Comparison of ENCODE assay signal across 21 cellular contexts in genomic region chr11:99275521-99275920, GRCh38.
A peak's percentile ranks its signal among the peaks of the same experiment; 100 is the strongest.
DNase-seq lines count a peak whose midpoint lies in the region; ATAC-seq and TF ChIP-seq lines count a peak whose summit lies in the region.
"Had no signal": no experiment of that assay in that cellular context is flagged by ENCODE, and none has a peak within 500 bp of the region (broad histone marks: within the 10 kb centered on the region; RNA-seq: fewer than 3 reads in every experiment).

No MANE protein-coding gene starts in this region.

- H3K36me3 Mint-ChIP-seq in Caco-2 (ENCODE audit: insufficient read depth, unreplicated experiment), result no peaks in the 10 kb centered on the region
- H3K36me3 Mint-ChIP-seq in CD8-positive, alpha-beta T cell, result no peaks in the 10 kb centered on the region
- H3K36me3 Mint-ChIP-seq: CD4-positive, CD25-positive, alpha-beta regulatory T cell had no signal

- H3K9me3 Mint-ChIP-seq in Caco-2 (ENCODE audit: unreplicated experiment), result no peaks in the 10 kb centered on the region
- H3K9me3 Mint-ChIP-seq in CD8-positive, alpha-beta T cell, result peaks cover 16% of the 10 kb centered on the region

- POLR2A ChIA-PET in PC-3 (lab: Charles Lee; ENCODE audit: unreplicated experiment) (no interaction called here), Caco-2 (lab: Charles Lee) (no interaction called here)
- POLR2A ChIA-PET in CD8-positive, alpha-beta T cell (lab: Charles Lee), result no interaction called here

- no peak overlapping the region for H3K4me3 Mint-ChIP-seq in Caco-2 (ENCODE audit: unreplicated experiment)
- no peak overlapping the region for H3K4me3 Mint-ChIP-seq in CD8-positive, alpha-beta T cell
- H3K4me3 Mint-ChIP-seq: B cell; CD4-positive, CD25-positive, alpha-beta regulatory T cell had no signal

- no peak overlapping the region for H3K27ac Mint-ChIP-seq in Caco-2 (ENCODE audit: unreplicated experiment)
- H3K27ac Mint-ChIP-seq in CD8-positive, alpha-beta T cell, result no peak overlapping the region
- H3K27ac Mint-ChIP-seq: B cell; CD4-positive, CD25-positive, alpha-beta regulatory T cell had no signal

- H3K4me1 ChIP-seq in PC-3 (ENCODE audit: insufficient read depth, low read length) (no peaks in the 10 kb centered on the region), Caco-2 (no peaks in the 10 kb centered on the region)
- H3K4me1 ChIP-seq in CD8-positive, alpha-beta T cell (ENCODE audit: insufficient read depth, low read length), result no peaks in the 10 kb centered on the region

- intact Hi-C loops in PC-3 (cut with micrococcal nuclease), result no loop called here
- intact Hi-C loops in Caco-2 (cut with micrococcal nuclease; ENCODE audit: unreplicated experiment), result no loop called here
- intact Hi-C loops in CD8-positive, alpha-beta T cell (cut with DNase I, micrococcal nuclease), result no loop called here
- intact Hi-C loops in posterior cingulate gyrus (cut with DNase I), result no loop called here

- H3K4me1 Mint-ChIP-seq in Caco-2 (ENCODE audit: low read depth, unreplicated experiment), result no peaks in the 10 kb centered on the region
- H3K4me1 Mint-ChIP-seq in CD8-positive, alpha-beta T cell (ENCODE audit: low read depth), result no peaks in the 10 kb centered on the region
- H3K4me1 Mint-ChIP-seq: B cell; CD4-positive, CD25-positive, alpha-beta regulatory T cell had no signal

- H3K9ac ChIP-seq in PC-3 (ENCODE audit: low read length), result no peak overlapping the region

- no peak overlapping the region for H3K27ac ChIP-seq in PC-3 (ENCODE audit: low read length)
- no peak overlapping the region for H3K27ac ChIP-seq in CD8-positive, alpha-beta T cell (ENCODE audit: low read depth, low read length)

- peak; percentile 51 for ATAC-seq in HG03432 (IDR thresholded peaks at IDR 0.05; ENCODE audit: unreplicated experiment)
- ATAC-seq in PC-3, result no peak
- ATAC-seq in CD8-positive, alpha-beta T cell, result no peak
- no peak for ATAC-seq in GM19324 (IDR thresholded peaks at IDR 0.05; ENCODE audit: low FRiP score, unreplicated experiment)
- ATAC-seq: HCT116 had no signal

- no peaks in the 10 kb centered on the region for H3F3A ChIP-seq in PC-3 (ENCODE audit: low read length, unreplicated experiment)

- BruUV-seq in PC-3 (replicated peaks; lab: Mats Ljungman, UMichigan) (no TSS peak), Caco-2 (replicated peaks; lab: Mats Ljungman, UMichigan) (no TSS peak)

- in situ Hi-C loops in ACHN (cut with HindIII; ENCODE audit: low pct_ligation_motif_present, low pct_unique_long_range_greater_than_20kb, low sequenced_read_pairs), result no loop called here

- CTCF ChIA-PET in PC-3 (lab: Charles Lee), result no interaction called here
- CTCF ChIA-PET in Caco-2 (lab: Charles Lee), result no interaction called here
- CTCF ChIA-PET in CD8-positive, alpha-beta T cell (lab: Charles Lee), result no interaction called here

- no peaks in the 10 kb centered on the region for H3K9me2 ChIP-seq in PC-3 (replicated peaks; ENCODE audit: low read length)

- no peak overlapping the region for H3K4me2 ChIP-seq in PC-3 (ENCODE audit: low read length)

- H3K36me3 ChIP-seq in PC-3 (ENCODE audit: low read depth, low read length) (no peaks in the 10 kb centered on the region), Caco-2 (ENCODE audit: control insufficient read depth, insufficient read depth, low read length) (no peaks in the 10 kb centered on the region)
- no peaks in the 10 kb centered on the region for H3K36me3 ChIP-seq in CD8-positive, alpha-beta T cell (ENCODE audit: insufficient read depth, low read length)

- H3K4me3 ChIP-seq in PC-3 (ENCODE audit: low read length), result no peak overlapping the region
- no peak overlapping the region for H3K4me3 ChIP-seq in Caco-2 (ENCODE audit: low read depth, low read length)
- no peak overlapping the region for H3K4me3 ChIP-seq in CD8-positive, alpha-beta T cell (ENCODE audit: low read depth, low read length)

- TF ChIP-seq CTCF in PC-3 (conservative IDR thresholded peaks at IDR 0.05; ENCODE audit: low read depth, low read length), result no peak
- no peak for TF ChIP-seq CTCF in Caco-2 (IDR thresholded peaks at IDR 0.05; ENCODE audit: insufficient read depth in 1 of 2, low read depth in 1 of 2, low read length in 1 of 2, severe bottlenecking in 1 of 2, unreplicated experiment in 1 of 2)
- no peak for TF ChIP-seq CTCF in CD8-positive, alpha-beta T cell (IDR thresholded peaks at IDR 0.05)

- no peaks in the 10 kb centered on the region for H3K79me2 ChIP-seq in PC-3 (ENCODE audit: low read length)

- peaks cover 2% of the 10 kb centered on the region for H3K27me3 Mint-ChIP-seq in Caco-2 (ENCODE audit: insufficient read depth, unreplicated experiment)
- H3K27me3 Mint-ChIP-seq in CD8-positive, alpha-beta T cell (ENCODE audit: low read depth), result no peaks in the 10 kb centered on the region
- H3K27me3 Mint-ChIP-seq: B cell; CD4-positive, CD25-positive, alpha-beta regulatory T cell had no signal

- DNase-seq in ACHN (peak; percentile 5), PC-3 (peak; percentile 11), kidney tubule cell (ENCODE audit: low spot score) (peak; percentile 60), Caco-2 (no peak), posterior cingulate gyrus (no peak)
- no peak for DNase-seq in CD8-positive, alpha-beta T cell
- DNase-seq: CD4-positive, CD25-positive, alpha-beta regulatory T cell; COR-L47; GDM1; GOT3; IMR-90; NCI-H1694 treated with DMSO at 0.1 percent for 48 hours; NCI-H2081 treated with DMSO at 0.1 percent for 48 hours; NCI-H510A; NCI-H748 treated with DMSO at 0.1 percent for 48 hours; OCI-M1; Right ventricle myocardium superior had no signal

- H3K27me3 ChIP-seq in PC-3 (ENCODE audit: low read length), result no peaks in the 10 kb centered on the region
- no peaks in the 10 kb centered on the region for H3K27me3 ChIP-seq in Caco-2 (replicated peaks; ENCODE audit: control insufficient read depth, insufficient read depth, low read length)
- H3K27me3 ChIP-seq in CD8-positive, alpha-beta T cell (ENCODE audit: insufficient read depth, low read length), result no peaks in the 10 kb centered on the region

- no peaks in the 10 kb centered on the region for H3K9me3 ChIP-seq in PC-3 (ENCODE audit: low read length)
- no peaks in the 10 kb centered on the region for H3K9me3 ChIP-seq in Caco-2
- H3K9me3 ChIP-seq in CD8-positive, alpha-beta T cell (ENCODE audit: low read length), result no peaks in the 10 kb centered on the region

- H2AFZ ChIP-seq in PC-3 (ENCODE audit: low read length), result no peak overlapping the region

- H4K20me1 ChIP-seq in PC-3 (ENCODE audit: low read length), result no peaks in the 10 kb centered on the region

Comparison
In these comparisons a context has a peak if more than half of its experiments do, and no peak if none do; other contexts are left out.
1. DNase-seq: peak in ACHN (single experiment), PC-3 (single experiment) and kidney tubule cell (single experiment); none in Caco-2 (0 of 2), CD8-positive, alpha-beta T cell (0 of 7) and posterior cingulate gyrus (0 of 10).